ENCODE assay signal across 9 cellular contexts in the genomic region with DNA sequence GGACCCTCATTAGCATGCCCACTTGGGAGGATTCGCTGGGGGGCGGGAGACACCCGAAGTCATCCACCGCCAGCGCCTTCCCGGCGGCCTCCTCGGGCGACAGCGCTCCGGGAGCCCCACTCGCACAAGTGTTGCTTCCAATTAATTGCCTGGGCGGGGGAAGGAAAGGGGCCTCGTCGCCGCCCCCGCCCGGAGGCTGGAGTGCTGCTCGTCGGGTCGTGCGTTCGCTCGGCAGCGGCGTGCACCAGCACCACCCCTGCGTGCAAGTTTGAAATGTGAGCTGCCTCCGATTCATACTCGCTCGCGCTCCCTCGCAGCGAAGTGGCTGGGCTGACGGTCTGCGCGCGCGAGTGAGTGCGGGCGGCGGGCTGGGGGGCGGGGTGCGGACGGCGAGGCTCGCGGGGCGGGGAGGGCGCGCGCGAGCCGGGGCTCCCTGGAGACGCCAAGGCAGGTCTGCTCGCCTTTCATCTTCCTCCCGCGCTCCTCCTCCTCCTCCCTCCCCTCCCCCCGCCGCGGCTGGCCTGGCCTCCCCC.
DNase-seq lines count a peak whose midpoint lies in the region; ATAC-seq and TF ChIP-seq lines count a peak whose summit lies in the region.
"Had no signal": no experiment of that assay in that cellular context is flagged by ENCODE, and none has a peak within 500 bp of the region (broad histone marks: within the 10 kb centered on the region; RNA-seq: fewer than 3 reads in every experiment).

No MANE protein-coding gene starts in this region.

- peak overlapping the region; percentile 56 for H3K27ac Mint-ChIP-seq in activated naive CD4-positive, alpha-beta T cell treated with anti-CD3 and anti-CD28 coated beads for 36 hours

- TF ChIP-seq POLR2A in uterus (IDR thresholded peaks at IDR 0.05), result no peak

- H3K36me3 ChIP-seq in OCI-LY7 (ENCODE audit: insufficient read depth, low read length), result peaks cover 7% of the 10 kb centered on the region; the same call in 1 of the 2 replicates
- no peaks in the 10 kb centered on the region for H3K36me3 ChIP-seq in uterus

- no peaks in the 10 kb centered on the region for H3K27me3 ChIP-seq in uterus

- no peaks in the 10 kb centered on the region for H3K9me3 Mint-ChIP-seq in activated naive CD4-positive, alpha-beta T cell treated with anti-CD3 and anti-CD28 coated beads for 36 hours

- no peaks in the 10 kb centered on the region for H3K9me3 ChIP-seq in OCI-LY7 (ENCODE audit: low read length)
- H3K9me3 ChIP-seq in uterus, result no peaks in the 10 kb centered on the region
- H3K9me3 ChIP-seq: A549 had no signal

- H3K79me2 ChIP-seq in OCI-LY7 (ENCODE audit: insufficient read depth, low read depth, low read length), result peaks cover 39% of the 10 kb centered on the region

- CTCF ChIA-PET in OCI-LY7 (lab: Charles Lee; ENCODE audit: unreplicated experiment), result interaction anchor here (0.6 kb wide), 1 partner anchor 175 kb away, joined by 7 read pairs; no protein-coding TSS in a partner anchor
- CTCF ChIA-PET in activated naive CD4-positive, alpha-beta T cell treated with anti-CD3 and anti-CD28 coated beads for 36 hours (lab: Charles Lee), result interaction anchor here (1.4 kb wide), 1 partner anchor 79 kb away, joined by 4 read pairs; no protein-coding TSS in a partner anchor

- peak overlapping the region; percentile 90 for H3K27ac ChIP-seq in OCI-LY7 (ENCODE audit: low read depth, low read length, poor library complexity, severe bottlenecking)
- H3K27ac ChIP-seq in uterus, result peak overlapping the region; percentile 77 to 86
- H3K27ac ChIP-seq: A549 had no signal

- no peak for TF ChIP-seq CTCF in OCI-LY7 (conservative IDR thresholded peaks at IDR 0.05; ENCODE audit: low read length)
- no peak for TF ChIP-seq CTCF in omental fat pad (IDR thresholded peaks at IDR 0.05)
- TF ChIP-seq CTCF in uterus (IDR thresholded peaks at IDR 0.05), result no peak

- intact Hi-C loops in OCI-LY7 (cut with micrococcal nuclease; ENCODE audit: unreplicated experiment), result loop anchor here (5.0 to 10.0 kb wide), 3 partner anchors 105 to 1222 kb away; a partner anchor contains a TSS
- intact Hi-C loops in activated naive CD4-positive, alpha-beta T cell treated with anti-CD3 and anti-CD28 coated beads for 36 hours (cut with micrococcal nuclease), result loop anchor here (1.0 to 10.0 kb wide), 10 partner anchors 75 to 1210 kb away; a partner anchor contains a TSS
- intact Hi-C loops in uterus (cut with DNase I; ENCODE audit: low total_unique reads), result no loop called here

- no TSS peak for BruUV-seq in OCI-LY7 (replicated peaks; lab: Mats Ljungman, UMichigan)

- H4K20me1 ChIP-seq in OCI-LY7 (ENCODE audit: insufficient read depth, low read length), result no peaks in the 10 kb centered on the region

- H3K27me3 Mint-ChIP-seq in activated naive CD4-positive, alpha-beta T cell treated with anti-CD3 and anti-CD28 coated beads for 36 hours (ENCODE audit: low read depth), result no peaks in the 10 kb centered on the region

- POLR2A ChIA-PET in OCI-LY7 (lab: Charles Lee), result interaction anchor here (1.5 to 2.1 kb wide), 2 partner anchors 41 to 102 kb away, joined by 3 to 6 read pairs; no protein-coding TSS in a partner anchor

- ATAC-seq in HG03103 (IDR thresholded peaks at IDR 0.05; ENCODE audit: low read depth, unreplicated experiment), result peak; percentile 18
- ATAC-seq in omental fat pad (ENCODE audit: low FRiP score), result peak; percentile 33
- ATAC-seq: A549 had no signal

- peak overlapping the region; percentile 78 for H3K4me3 Mint-ChIP-seq in activated naive CD4-positive, alpha-beta T cell treated with anti-CD3 and anti-CD28 coated beads for 36 hours

- H3K36me3 Mint-ChIP-seq in activated naive CD4-positive, alpha-beta T cell treated with anti-CD3 and anti-CD28 coated beads for 36 hours (ENCODE audit: low read depth), result peaks cover 11% of the 10 kb centered on the region

- H2AFZ ChIP-seq in OCI-LY7 (ENCODE audit: low read length), result no peak overlapping the region

- no peaks in the 10 kb centered on the region for H3K9me2 ChIP-seq in OCI-LY7 (ENCODE audit: insufficient read depth, low read length)

- peaks cover 49% of the 10 kb centered on the region for H3K4me1 ChIP-seq in OCI-LY7 (ENCODE audit: insufficient read depth, low read length, poor library complexity, severe bottlenecking)
- H3K4me1 ChIP-seq in uterus, result peaks cover 9 to 42% of the 10 kb centered on the region in 2 donors

- peaks cover 45% of the 10 kb centered on the region for H3K4me1 Mint-ChIP-seq in activated naive CD4-positive, alpha-beta T cell treated with anti-CD3 and anti-CD28 coated beads for 36 hours (ENCODE audit: low read depth)

- H3K4me2 ChIP-seq in OCI-LY7 (ENCODE audit: low read length), result peak overlapping the region; percentile 90
- H3K4me2 ChIP-seq: A549 had no signal

- peak; percentile 49 for DNase-seq in NCI-H1694 treated with DMSO at 0.1 percent for 48 hours (lab: John Stamatoyannopoulos, UW)
- no peak for DNase-seq in NCI-H1694 (lab: John Stamatoyannopoulos, UW)
- peak; percentile 78 for DNase-seq in OCI-LY7 (ENCODE audit: low spot score)
- peak; percentile 69 for DNase-seq in activated naive CD4-positive, alpha-beta T cell treated with anti-CD3 and anti-CD28 coated beads for 36 hours
- peak; percentile 82 for DNase-seq in germinal center (ENCODE audit: low spot score)
- DNase-seq in omental fat pad (ENCODE audit: low spot score), result no peak
- peak; percentile 71 to 72 for DNase-seq in uterus

- H3K4me3 ChIP-seq in OCI-LY7 (ENCODE audit: low read depth, low read length, poor library complexity, severe bottlenecking) (peak overlapping the region; percentile 76), uterus (peak overlapping the region; percentile 43 to 44)
- H3K4me3 ChIP-seq: A549 had no signal

Comparison
In these comparisons a context has a peak if more than half of its experiments do, and no peak if none do; other contexts are left out.
1. DNase-seq: peak in NCI-H1694 treated with DMSO at 0.1 percent for 48 hours (single experiment), OCI-LY7 (single experiment), activated naive CD4-positive, alpha-beta T cell treated with anti-CD3 and anti-CD28 coated beads for 36 hours (single experiment), germinal center (single experiment) and uterus (2 of 2); none in NCI-H1694 (single experiment) and omental fat pad (single experiment).